8 cellular contexts compared by ENCODE assay signal in the genomic region with DNA sequence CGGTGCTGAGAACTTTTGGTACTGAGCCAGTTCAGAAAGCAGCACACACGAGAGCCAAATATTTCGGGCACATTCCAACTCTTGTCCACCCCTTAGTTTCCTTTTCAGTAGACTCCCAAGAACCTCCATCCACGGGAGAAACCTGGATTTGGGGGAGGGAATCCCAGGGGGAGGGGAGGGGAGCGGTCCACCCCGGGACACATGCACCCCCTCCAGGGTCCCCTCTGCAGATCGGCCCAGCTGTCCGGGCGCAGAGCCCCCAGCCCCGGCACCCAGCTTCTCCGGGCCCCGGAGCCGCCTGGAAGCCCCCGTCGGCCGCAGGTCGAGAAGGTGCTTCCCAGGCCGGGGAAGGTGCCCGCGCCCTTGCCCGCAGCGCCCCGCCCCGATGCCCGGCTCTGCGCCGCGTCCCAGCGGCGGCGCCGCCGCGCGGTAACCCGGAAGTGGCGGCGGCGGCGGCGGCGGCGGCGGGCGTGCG. TPM values are rescaled to one million over a fixed set of nuclear protein-coding genes. Genes with fewer than 3 reads are reported as not detected.
DNase-seq lines count a peak whose midpoint lies in the region; ATAC-seq and TF ChIP-seq lines count a peak whose summit lies in the region.

No MANE protein-coding gene starts in this region.

- no peak for TF ChIP-seq EP300 in esophagus muscularis mucosa (IDR thresholded peaks at IDR 0.05)

- peaks cover 4% of the 10 kb centered on the region for H3K36me3 Mint-ChIP-seq in activated CD8-positive, alpha-beta T cell treated with anti-CD3 and anti-CD28 coated beads for 36 hours (ENCODE audit: low read depth)
- H3K36me3 Mint-ChIP-seq in neural crest cell (ENCODE audit: low read depth): peaks cover 7% of the 10 kb centered on the region

- no peak for TF ChIP-seq POLR2A in esophagus muscularis mucosa (IDR thresholded peaks at IDR 0.05; ENCODE audit: low read depth)

- peaks cover 14 to 31% (median 28%) of the 10 kb centered on the region in 4 donors for H3K4me1 ChIP-seq in esophagus muscularis mucosa

- H3K36me3 ChIP-seq in esophagus muscularis mucosa: no peaks in the 10 kb centered on the region

- DNase-seq in AG20443 (ENCODE audit: low spot score) (peak; percentile 49), HuH-7 (ENCODE audit: low spot score) (peak; percentile 49), esophagus muscularis mucosa (ENCODE audit: extremely low spot score) (no peak), neural crest cell (ENCODE audit: low read depth, low spot score) (peak; percentile 32), germinal center (ENCODE audit: low spot score) (no peak), iPS-NIHi11 (ENCODE audit: low spot score) (no peak)
- DNase-seq in activated CD8-positive, alpha-beta T cell treated with anti-CD3 and anti-CD28 coated beads for 36 hours: peak; percentile 14

- H3K27me3 ChIP-seq in esophagus muscularis mucosa: no peaks in the 10 kb centered on the region

- CTCF ChIA-PET in activated CD8-positive, alpha-beta T cell treated with anti-CD3 and anti-CD28 coated beads for 36 hours (lab: Charles Lee): interaction anchor here (0.7 to 3.1 kb wide), 6 partner anchors 11 to 275 kb away, joined by 3 to 10 read pairs (median 6); partner anchors contain the start of gene CEMIP

- peak overlapping the region; percentile 73 to 92 (median 84) for H3K4me3 ChIP-seq in esophagus muscularis mucosa

- POLR2A ChIA-PET in activated CD8-positive, alpha-beta T cell treated with anti-CD3 and anti-CD28 coated beads for 36 hours (lab: Charles Lee): interaction anchor here (0.6 to 1.2 kb wide), 2 partner anchors 7 to 13 kb away, joined by 3 to 4 read pairs; no protein-coding TSS in a partner anchor

- peaks cover 2% of the 10 kb centered on the region for H3K27me3 Mint-ChIP-seq in activated CD8-positive, alpha-beta T cell treated with anti-CD3 and anti-CD28 coated beads for 36 hours
- H3K27me3 Mint-ChIP-seq in neural crest cell (ENCODE audit: low read depth): no peaks in the 10 kb centered on the region

- H3K9me3 ChIP-seq in esophagus muscularis mucosa: no peaks in the 10 kb centered on the region

- TF ChIP-seq CTCF in activated CD8-positive, alpha-beta T cell treated with anti-CD3 and anti-CD28 coated beads for 36 hours (IDR thresholded peaks at IDR 0.05): no peak
- TF ChIP-seq CTCF in esophagus muscularis mucosa (IDR thresholded peaks at IDR 0.05) (no peak), neural crest cell (conservative IDR thresholded peaks at IDR 0.05) (no peak)

- WGBS in esophagus muscularis mucosa: 4% methylated on average over 11 of the region's 46 CpGs

- H3K4me1 Mint-ChIP-seq in activated CD8-positive, alpha-beta T cell treated with anti-CD3 and anti-CD28 coated beads for 36 hours (ENCODE audit: low read depth): peaks cover 20% of the 10 kb centered on the region
- H3K4me1 Mint-ChIP-seq in neural crest cell: peaks cover 39% of the 10 kb centered on the region

- intact Hi-C loops in activated CD8-positive, alpha-beta T cell treated with anti-CD3 and anti-CD28 coated beads for 36 hours (cut with micrococcal nuclease): no loop called here
- intact Hi-C loops in esophagus muscularis mucosa (cut with DNase I): loop anchor here (2.0 to 10.0 kb wide), 3 partner anchors 82 to 1350 kb away; partner anchors contain the start of genes MESD and MEX3B

- H3K9me3 Mint-ChIP-seq in activated CD8-positive, alpha-beta T cell treated with anti-CD3 and anti-CD28 coated beads for 36 hours: no peaks in the 10 kb centered on the region
- H3K9me3 Mint-ChIP-seq in neural crest cell: no peaks in the 10 kb centered on the region

- peak overlapping the region; percentile 75 for H3K4me3 Mint-ChIP-seq in activated CD8-positive, alpha-beta T cell treated with anti-CD3 and anti-CD28 coated beads for 36 hours
- H3K4me3 Mint-ChIP-seq in neural crest cell: peak overlapping the region; percentile 97

- peak overlapping the region; percentile 50 for H3K27ac Mint-ChIP-seq in activated CD8-positive, alpha-beta T cell treated with anti-CD3 and anti-CD28 coated beads for 36 hours
- H3K27ac Mint-ChIP-seq in neural crest cell (ENCODE audit: unreplicated experiment): no peak overlapping the region

- H3K27ac ChIP-seq in esophagus muscularis mucosa (replicated peaks in 1 of 4): peak overlapping the region; percentile 86 to 92 (median 89)

- ATAC-seq in GM19452 (IDR thresholded peaks at IDR 0.05; ENCODE audit: unreplicated experiment): peak; percentile 29
- ATAC-seq in activated CD8-positive, alpha-beta T cell treated with anti-CD3 and anti-CD28 coated beads for 36 hours: peak; percentile 15

RNA-seq across cellular contexts. Expression of gene ABHD17C, which starts 0.4 kb away (rescaled TPM):
- 1 to 10 TPM; 5.4 to 5.6 TPM for total RNA-seq in activated CD8-positive, alpha-beta T cell treated with anti-CD3 and anti-CD28 coated beads for 36 hours
- total RNA-seq in esophagus muscularis mucosa (1 to 10 TPM; 1.5 to 7.1 (median 3.5) TPM), neural crest cell (23.5 and 26.5 TPM in 2 replicates)

Comparison
In these comparisons a context has a peak if more than half of its experiments do, and no peak if none do; other contexts are left out.
1. DNase-seq: peak in AG20443 (single experiment), HuH-7 (single experiment), activated CD8-positive, alpha-beta T cell treated with anti-CD3 and anti-CD28 coated beads for 36 hours (single experiment) and neural crest cell (single experiment); none in esophagus muscularis mucosa (single experiment), germinal center (single experiment) and iPS-NIHi11 (single experiment).